ENCODE assay signal across 17 cellular contexts in the genomic region with DNA sequence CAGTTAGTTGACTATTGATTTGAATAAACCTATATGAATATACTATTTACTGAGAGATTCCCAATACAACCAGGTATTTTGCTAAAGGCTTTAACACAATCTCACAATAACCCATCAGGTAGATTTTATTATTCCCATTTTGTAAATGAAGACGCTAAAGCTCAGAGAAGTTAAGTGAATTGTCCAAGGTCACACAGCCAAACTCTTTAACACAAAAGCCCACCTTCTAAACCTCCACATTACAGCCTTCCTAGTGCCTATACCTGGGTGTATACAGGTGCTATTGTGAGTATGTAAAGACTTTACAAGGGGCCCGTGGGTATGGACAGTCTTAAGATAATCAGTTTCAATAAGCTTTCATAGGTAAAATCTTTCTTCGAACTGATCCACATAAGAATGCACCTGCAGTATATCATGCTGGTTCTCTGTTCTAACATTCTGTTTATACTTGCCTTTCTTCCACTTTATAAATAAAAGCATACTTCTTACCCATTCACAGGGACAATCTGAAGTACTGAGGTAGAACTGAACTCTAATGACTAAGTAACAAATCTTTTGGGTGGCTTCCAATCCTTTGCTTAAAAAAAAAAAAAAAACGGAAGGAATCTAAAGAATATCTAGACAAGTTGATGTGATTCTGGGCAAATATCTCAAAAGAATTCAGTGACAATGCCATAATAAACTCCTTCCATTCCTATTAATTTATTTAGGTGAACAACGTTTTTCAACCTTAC. TPM values are rescaled to one million over a fixed set of nuclear protein-coding genes. Genes with fewer than 3 reads are reported as not detected.
DNase-seq lines count a peak whose midpoint lies in the region; ATAC-seq and TF ChIP-seq lines count a peak whose summit lies in the region.
"Had no signal": no experiment of that assay in that cellular context is flagged by ENCODE, and none has a peak within 500 bp of the region (broad histone marks: within the 10 kb centered on the region; RNA-seq: fewer than 3 reads in every experiment).

No MANE protein-coding gene starts in this region.

- in situ Hi-C loops in astrocyte of the spinal cord (cut with HindIII; ENCODE audit: low sequenced_read_pairs): no loop called here

- TSS peak; percentile 33 for BruUV-seq in HCT116 (replicated peaks; lab: Mats Ljungman, UMichigan)

- intact Hi-C loops in HCT116 (cut with micrococcal nuclease): no loop called here

- no peaks in the 10 kb centered on the region for H3K79me2 ChIP-seq in HCT116 (ENCODE audit: insufficient read depth, low read length)

- H3K27ac ChIP-seq in HCT116 (ENCODE audit: low read depth, low read length): no peak overlapping the region
- H3K27ac ChIP-seq: BLaER1 treated with 17β-estradiol and CSF1 and Interleukin-3, amounts not matched to agents 10 nM and 100 nM; KMS-11 had no signal

- no peaks in the 10 kb centered on the region for H3K4me1 ChIP-seq in HCT116 (ENCODE audit: control insufficient read depth in 1 of 2, insufficient read depth in 2 of 2, low read length in 2 of 2)
- H3K4me1 ChIP-seq: BLaER1 treated with 17β-estradiol and CSF1 and Interleukin-3, amounts not matched to agents 10 nM and 100 nM had no signal

- H3K27me3 ChIP-seq in HCT116 (ENCODE audit: insufficient read depth, low read length): no peaks in the 10 kb centered on the region
- H3K27me3 ChIP-seq: BLaER1 treated with 17β-estradiol and CSF1 and Interleukin-3, amounts not matched to agents 10 nM and 100 nM; MG63 had no signal

- H2AFZ ChIP-seq in HCT116 (ENCODE audit: low read depth, low read length, poor library complexity, severe bottlenecking): no peak overlapping the region

- no peak for TF ChIP-seq POLR2A in HCT116 (IDR thresholded peaks at IDR 0.05; ENCODE audit: borderline replicate concordance, extremely low read depth, insufficient read depth, insufficient read length)

- no peak for TF ChIP-seq CTCF in HCT116 (IDR thresholded peaks at IDR 0.05 in 2 of 3, conservative IDR thresholded peaks at IDR 0.05 in 1 of 3; ENCODE audit: borderline replicate concordance in 1 of 3, insufficient read depth in 1 of 3, low read depth in 2 of 3, low read length in 2 of 3)
- no peak for TF ChIP-seq CTCF in astrocyte of the spinal cord (IDR thresholded peaks at IDR 0.05; ENCODE audit: low read depth, low read length)

- no peak for ATAC-seq in HCT116

- TF ChIP-seq RAD21 in HCT116 (IDR thresholded peaks at IDR 0.05; ENCODE audit: low read depth): no peak

- DNase-seq in AG08396 (ENCODE audit: low spot score): peak; percentile 22
- DNase-seq in HCT116 (ENCODE audit: low read depth, low spot score): no peak
- peak; percentile 32 for DNase-seq in astrocyte of the spinal cord (ENCODE audit: low read depth, low spot score)
- peak; percentile 66 for DNase-seq in iris pigment epithelial cell (ENCODE audit: low read depth)
- no peak for DNase-seq in NCI-H2081 treated with DMSO at 0.1 percent for 48 hours (lab: John Stamatoyannopoulos, UW)
- no peak for DNase-seq in HuH-7 (ENCODE audit: low spot score)
- DNase-seq in NCI-H2029 treated with DMSO at 0.1 percent for 48 hours (lab: John Stamatoyannopoulos, UW): no peak
- DNase-seq: H9, MG63, NCI-H1105, NCI-H187, NCI-H2171, NCI-H446 treated with DMSO at 0.1 percent for 48 hours, NCI-H748 treated with DMSO at 0.1 percent for 48 hours, SHP77 treated with DMSO at 0.1 percent for 48 hours had no signal

- H3K9me2 ChIP-seq in HCT116 (ENCODE audit: insufficient read depth): no peaks in the 10 kb centered on the region

- POLR2A ChIA-PET in HCT116 (lab: Charles Lee): no interaction called here

- no peaks in the 10 kb centered on the region for H3K36me3 ChIP-seq in HCT116 (ENCODE audit: control insufficient read depth in 1 of 2, insufficient read depth in 2 of 2, low read length in 2 of 2)

- CTCF ChIA-PET in HCT116 (lab: Charles Lee): no interaction called here

- no peak overlapping the region for H3K9ac ChIP-seq in HCT116 (ENCODE audit: low read length)
- H3K9ac ChIP-seq: BLaER1 treated with 17β-estradiol and CSF1 and Interleukin-3, amounts not matched to agents 10 nM and 100 nM; KMS-11 had no signal

- RAD21 ChIA-PET in HCT116 (lab: Charles Lee; ENCODE audit: low non-redundant PET in 1 of 2, low total read pairs in 2 of 2, uncharacterized antibody in 2 of 2, unreplicated experiment in 2 of 2): no interaction called here

- H3K4me3 ChIP-seq in HCT116 (replicated peaks in 1 of 2; ENCODE audit: low read depth in 1 of 2, low read length in 2 of 2) (no peak overlapping the region), astrocyte of the spinal cord (ENCODE audit: low read depth, low read length) (no peak overlapping the region)
- H3K4me3 ChIP-seq: BLaER1 treated with 17β-estradiol and CSF1 and Interleukin-3, amounts not matched to agents 10 nM and 100 nM; MG63 had no signal

- H3K9me3 ChIP-seq in HCT116 (ENCODE audit: control insufficient read depth in 1 of 2, insufficient read depth in 1 of 2, low read depth in 1 of 2, low read length in 2 of 2): no peaks in the 10 kb centered on the region
- H3K9me3 ChIP-seq: BLaER1 treated with 17β-estradiol and CSF1 and Interleukin-3, amounts not matched to agents 10 nM and 100 nM; MG63 had no signal

- no peak overlapping the region for H3K4me2 ChIP-seq in HCT116 (ENCODE audit: low read length)
- H3K4me2 ChIP-seq: BLaER1 treated with 17β-estradiol and CSF1 and Interleukin-3, amounts not matched to agents 10 nM and 100 nM; KMS-11 had no signal

- H4K20me1 ChIP-seq in HCT116 (ENCODE audit: insufficient read depth): no peaks in the 10 kb centered on the region

TF ChIP-seq in HCT116, 20 proteins besides CTCF, POLR2A, EP300 and RAD21:
- TF ChIP-seq, protein P1, sequence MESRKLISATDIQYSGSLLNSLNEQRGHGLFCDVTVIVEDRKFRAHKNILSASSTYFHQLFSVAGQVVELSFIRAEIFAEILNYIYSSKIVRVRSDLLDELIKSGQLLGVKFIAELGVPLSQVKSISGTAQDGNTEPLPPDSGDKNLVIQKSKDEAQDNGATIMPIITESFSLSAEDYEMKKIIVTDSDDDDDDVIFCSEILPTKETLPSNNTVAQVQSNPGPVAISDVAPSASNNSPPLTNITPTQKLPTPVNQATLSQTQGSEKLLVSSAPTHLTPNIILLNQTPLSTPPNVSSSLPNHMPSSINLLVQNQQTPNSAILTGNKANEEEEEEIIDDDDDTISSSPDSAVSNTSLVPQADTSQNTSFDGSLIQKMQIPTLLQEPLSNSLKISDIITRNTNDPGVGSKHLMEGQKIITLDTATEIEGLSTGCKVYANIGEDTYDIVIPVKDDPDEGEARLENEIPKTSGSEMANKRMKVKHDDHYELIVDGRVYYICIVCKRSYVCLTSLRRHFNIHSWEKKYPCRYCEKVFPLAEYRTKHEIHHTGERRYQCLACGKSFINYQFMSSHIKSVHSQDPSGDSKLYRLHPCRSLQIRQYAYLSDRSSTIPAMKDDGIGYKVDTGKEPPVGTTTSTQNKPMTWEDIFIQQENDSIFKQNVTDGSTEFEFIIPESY (IDR thresholded peaks at IDR 0.05; ENCODE audit: extremely low read depth, insufficient replicate concordance, low read length): no peak
- TF ChIP-seq TCF7L2 (IDR thresholded peaks at IDR 0.05; ENCODE audit: borderline replicate concordance, extremely low read depth, insufficient read depth, insufficient read length) (no peak), EZH2 (IDR thresholded peaks at IDR 0.05) (no peak), POLR2AphosphoS5 (IDR thresholded peaks at IDR 0.05; ENCODE audit: low read depth, low read length) (no peak), SP1 (IDR thresholded peaks at IDR 0.05; ENCODE audit: low read depth) (no peak), ZFX (IDR thresholded peaks at IDR 0.05) (no peak), CEBPB (IDR thresholded peaks at IDR 0.05; ENCODE audit: low read depth) (no peak), SRF (IDR thresholded peaks at IDR 0.05; ENCODE audit: low read depth) (no peak), YY1 (IDR thresholded peaks at IDR 0.05; ENCODE audit: extremely low read depth, insufficient replicate concordance, low read depth, low read length) (no peak), FOSL1 (IDR thresholded peaks at IDR 0.05; ENCODE audit: low read depth) (no peak)
- TF ChIP-seq, protein P2, sequence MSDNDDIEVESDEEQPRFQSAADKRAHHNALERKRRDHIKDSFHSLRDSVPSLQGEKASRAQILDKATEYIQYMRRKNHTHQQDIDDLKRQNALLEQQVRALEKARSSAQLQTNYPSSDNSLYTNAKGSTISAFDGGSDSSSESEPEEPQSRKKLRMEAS (IDR thresholded peaks at IDR 0.05): no peak
- TF ChIP-seq, protein P3, sequence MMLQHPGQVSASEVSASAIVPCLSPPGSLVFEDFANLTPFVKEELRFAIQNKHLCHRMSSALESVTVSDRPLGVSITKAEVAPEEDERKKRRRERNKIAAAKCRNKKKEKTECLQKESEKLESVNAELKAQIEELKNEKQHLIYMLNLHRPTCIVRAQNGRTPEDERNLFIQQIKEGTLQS (IDR thresholded peaks at IDR 0.05): no peak
- TF ChIP-seq, protein P4, sequence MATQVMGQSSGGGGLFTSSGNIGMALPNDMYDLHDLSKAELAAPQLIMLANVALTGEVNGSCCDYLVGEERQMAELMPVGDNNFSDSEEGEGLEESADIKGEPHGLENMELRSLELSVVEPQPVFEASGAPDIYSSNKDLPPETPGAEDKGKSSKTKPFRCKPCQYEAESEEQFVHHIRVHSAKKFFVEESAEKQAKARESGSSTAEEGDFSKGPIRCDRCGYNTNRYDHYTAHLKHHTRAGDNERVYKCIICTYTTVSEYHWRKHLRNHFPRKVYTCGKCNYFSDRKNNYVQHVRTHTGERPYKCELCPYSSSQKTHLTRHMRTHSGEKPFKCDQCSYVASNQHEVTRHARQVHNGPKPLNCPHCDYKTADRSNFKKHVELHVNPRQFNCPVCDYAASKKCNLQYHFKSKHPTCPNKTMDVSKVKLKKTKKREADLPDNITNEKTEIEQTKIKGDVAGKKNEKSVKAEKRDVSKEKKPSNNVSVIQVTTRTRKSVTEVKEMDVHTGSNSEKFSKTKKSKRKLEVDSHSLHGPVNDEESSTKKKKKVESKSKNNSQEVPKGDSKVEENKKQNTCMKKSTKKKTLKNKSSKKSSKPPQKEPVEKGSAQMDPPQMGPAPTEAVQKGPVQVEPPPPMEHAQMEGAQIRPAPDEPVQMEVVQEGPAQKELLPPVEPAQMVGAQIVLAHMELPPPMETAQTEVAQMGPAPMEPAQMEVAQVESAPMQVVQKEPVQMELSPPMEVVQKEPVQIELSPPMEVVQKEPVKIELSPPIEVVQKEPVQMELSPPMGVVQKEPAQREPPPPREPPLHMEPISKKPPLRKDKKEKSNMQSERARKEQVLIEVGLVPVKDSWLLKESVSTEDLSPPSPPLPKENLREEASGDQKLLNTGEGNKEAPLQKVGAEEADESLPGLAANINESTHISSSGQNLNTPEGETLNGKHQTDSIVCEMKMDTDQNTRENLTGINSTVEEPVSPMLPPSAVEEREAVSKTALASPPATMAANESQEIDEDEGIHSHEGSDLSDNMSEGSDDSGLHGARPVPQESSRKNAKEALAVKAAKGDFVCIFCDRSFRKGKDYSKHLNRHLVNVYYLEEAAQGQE (IDR thresholded peaks at IDR 0.05; ENCODE audit: low read depth): no peak

RNA-seq across cellular contexts. Expression of a gene that starts 59.1 kb away (rescaled TPM):
- total RNA-seq in HCT116 (2021; ENCODE audit: unreplicated experiment): 38.4 TPM
- polyA plus RNA-seq in HCT116 (2012): 19.9 and 20.1 TPM in 2 replicates

Comparison
In these comparisons a context has a peak if more than half of its experiments do, and no peak if none do; other contexts are left out.
1. DNase-seq: peak in AG08396 (single experiment), astrocyte of the spinal cord (single experiment) and iris pigment epithelial cell (single experiment); none in HCT116 (single experiment), NCI-H2081 treated with DMSO at 0.1 percent for 48 hours (single experiment), HuH-7 (single experiment) and NCI-H2029 treated with DMSO at 0.1 percent for 48 hours (single experiment).